ENCODE assay signal across 21 cellular contexts in the genomic region with DNA sequence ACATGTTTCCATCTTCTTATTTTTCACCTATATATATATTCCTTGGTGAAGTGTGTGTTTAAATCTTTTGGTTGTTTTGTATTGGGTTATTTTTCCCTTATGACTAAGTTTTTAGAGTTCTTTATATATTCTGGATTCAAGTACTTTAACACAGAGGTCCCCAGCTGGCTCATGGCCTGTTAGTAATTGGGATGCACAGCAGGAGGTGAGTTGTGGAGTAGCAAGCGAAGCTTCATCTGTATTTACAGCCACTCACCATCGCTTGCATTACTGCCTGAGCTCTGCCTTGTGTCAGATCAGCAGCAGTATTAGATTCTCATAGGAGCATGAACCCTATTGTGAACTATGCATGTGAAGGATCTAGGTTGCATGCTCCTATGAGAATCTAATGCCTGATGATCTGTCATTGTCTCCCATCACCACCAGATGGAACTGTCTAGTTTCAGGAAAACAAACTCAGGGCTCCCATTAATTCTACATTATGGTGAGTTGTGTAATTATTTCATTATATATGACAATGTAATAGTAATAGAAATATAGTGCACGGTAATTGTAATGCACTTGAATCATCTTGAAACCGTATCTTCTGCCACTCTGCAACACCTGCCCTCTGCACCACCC.
DNase-seq lines count a peak whose midpoint lies in the region; FAIRE-seq and TF ChIP-seq lines count a peak whose summit lies in the region.
"Had no signal": no experiment of that assay in that cellular context is flagged by ENCODE, and none has a peak within 500 bp of the region (broad histone marks: within the 10 kb centered on the region; RNA-seq: fewer than 3 reads in every experiment).

No MANE protein-coding gene starts in this region.

- H3K36me3 Mint-ChIP-seq in chondrocyte (ENCODE audit: low read depth): no peaks in the 10 kb centered on the region

- H3K36me3 ChIP-seq in BE2C: no peaks in the 10 kb centered on the region
- H3K36me3 ChIP-seq: breast epithelium, HAP-1, sigmoid colon had no signal

- H3K9me3 Mint-ChIP-seq in chondrocyte (ENCODE audit: low read depth): peaks cover 7% of the 10 kb centered on the region

- DNase-seq in BE2C (no peak), EH (ENCODE audit: low read depth) (peak; percentile 14), NCI-H2171 treated with DMSO at 0.1 percent for 48 hours (lab: John Stamatoyannopoulos, UW) (peak; percentile 66), chondrocyte (ENCODE audit: low spot score) (no peak), GM12892 (ENCODE audit: insufficient read length) (no peak), NCI-H187 (lab: John Stamatoyannopoulos, UW) (no peak), SHP77 (lab: John Stamatoyannopoulos, UW) (no peak)
- DNase-seq in activated CD8-positive, alpha-beta memory T cell treated with anti-CD3 and anti-CD28 coated beads, Interleukin-2, amount 50 U/mL, for 48 hours: no peak
- DNase-seq: activated CD4-positive, alpha-beta T cell treated with anti-CD3 and anti-CD28 coated beads for 4 hours; activated naive CD4-positive, alpha-beta T cell treated with anti-CD3 and anti-CD28 coated beads, Interleukin-2, amount 50 U/mL, for 16 hours; effector CD4-positive, alpha-beta T cell; NCI-H1436; NK-92 treated with Interleukin-12 subunit alpha and Interleukin-12 subunit beta, amount 100 ng/mL, for 24 hours; occipital lobe; SHP77 treated with DMSO at 0.1 percent for 48 hours; sigmoid colon; stimulated activated CD4-positive, alpha-beta T cell treated with anti-CD3 and anti-CD28 coated beads, Interleukin-4, amount 100 ng/mL, for 24 hours; testis had no signal

- FAIRE-seq in GM12892 (lab: Jason Lieb, UNC): no peak

- no peak overlapping the region for H3K4me3 Mint-ChIP-seq in chondrocyte (ENCODE audit: unreplicated experiment)

- H3K27me3 ChIP-seq in BE2C: no peaks in the 10 kb centered on the region
- H3K27me3 ChIP-seq: BLaER1 treated with 17β-estradiol and CSF1 and Interleukin-3, amounts not matched to agents 10 nM and 100 nM; breast epithelium; sigmoid colon; testis had no signal

- H3K4me1 Mint-ChIP-seq in chondrocyte (ENCODE audit: low read depth): no peaks in the 10 kb centered on the region

- peak; percentile 59 for TF ChIP-seq CTCF in BE2C (IDR thresholded peaks at IDR 0.05; ENCODE audit: low read depth, low read length)
- peak; percentile 54 for TF ChIP-seq CTCF in chondrocyte (IDR thresholded peaks at IDR 0.05)

- no peaks in the 10 kb centered on the region for H3K9me3 ChIP-seq in BE2C
- H3K9me3 ChIP-seq: testis had no signal

- H3K4me1 ChIP-seq in BE2C: peaks cover 8% of the 10 kb centered on the region; the same call in 1 of the 2 replicates
- H3K4me1 ChIP-seq: BLaER1 treated with 17β-estradiol and CSF1 and Interleukin-3, amounts not matched to agents 10 nM and 100 nM; breast epithelium; HAP-1; sigmoid colon; testis had no signal

- no peak overlapping the region for H3K27ac Mint-ChIP-seq in chondrocyte (ENCODE audit: unreplicated experiment)

- H3K4me3 ChIP-seq in BE2C (ENCODE audit: low read depth, low read length): no peak overlapping the region
- H3K4me3 ChIP-seq: BLaER1 treated with 17β-estradiol and CSF1 and Interleukin-3, amounts not matched to agents 10 nM and 100 nM; breast epithelium; HAP-1; sigmoid colon; testis had no signal

- TF ChIP-seq POLR2A in GM12892 (IDR thresholded peaks at IDR 0.05; ENCODE audit: low read depth, low read length): no peak

- no peaks in the 10 kb centered on the region for H3K27me3 Mint-ChIP-seq in chondrocyte (ENCODE audit: low read depth)

Comparison
In these comparisons a context has a peak if more than half of its experiments do, and no peak if none do; other contexts are left out.
1. DNase-seq: peak in EH (single experiment) and NCI-H2171 treated with DMSO at 0.1 percent for 48 hours (single experiment); none in BE2C (single experiment), chondrocyte (single experiment), GM12892 (single experiment), activated CD8-positive, alpha-beta memory T cell treated with anti-CD3 and anti-CD28 coated beads, Interleukin-2, amount 50 U/mL, for 48 hours (single experiment), NCI-H187 (0 of 2) and SHP77 (0 of 2).